Comparison of ENCODE assay signal across 12 cellular contexts in genomic region chr1:206745301-206745700, GRCh38. TPM values are rescaled to one million over a fixed set of nuclear protein-coding genes. Genes with fewer than 3 reads are reported as not detected.
DNase-seq lines count a peak whose midpoint lies in the region; ATAC-seq and TF ChIP-seq lines count a peak whose summit lies in the region.
"Had no signal": no experiment of that assay in that cellular context is flagged by ENCODE, and none has a peak within 500 bp of the region (broad histone marks: within the 10 kb centered on the region; RNA-seq: fewer than 3 reads in every experiment).

No MANE protein-coding gene starts in this region.

- H3K4me1 Mint-ChIP-seq in activated naive CD8-positive, alpha-beta T cell (ENCODE audit: low read depth), result peaks cover 62% of the 10 kb centered on the region
- H3K4me1 Mint-ChIP-seq in activated naive CD8-positive, alpha-beta T cell treated with anti-CD3 and anti-CD28 coated beads, Interleukin-2, amount 50 U/mL, for 24 hours, result peaks cover 66% of the 10 kb centered on the region
- H3K4me1 Mint-ChIP-seq in CD8-positive, alpha-beta T cell (ENCODE audit: low read depth), result peaks cover 33% of the 10 kb centered on the region
- H3K4me1 Mint-ChIP-seq in T-helper 17 cell, result peaks cover 42% of the 10 kb centered on the region
- peaks cover 32 to 54% of the 10 kb centered on the region in 2 donors for H3K4me1 Mint-ChIP-seq in stimulated activated naive B cell treated with anti-CD40 and anti-IgM and Interleukin-4, amounts not matched to agents 10 μg/mL and 1 μg/mL and 100 μg/mL, for 72 hours
- peaks cover 53% of the 10 kb centered on the region for H3K4me1 Mint-ChIP-seq in T-helper 2 cell treated with Interferon-gamma antibody and Interleukin-4, amounts not matched to agents 5 μg/mL and 100 μg/mL, for 36 hours (ENCODE audit: low read depth)
- H3K4me1 Mint-ChIP-seq in activated T-helper 17 cell treated with anti-CD3 and anti-CD28 coated beads, Interleukin-2, amount 50 U/mL, for 72 hours, result peaks cover 40% of the 10 kb centered on the region

- peaks cover 4% of the 10 kb centered on the region for H3K36me3 Mint-ChIP-seq in activated naive CD8-positive, alpha-beta T cell
- no peaks in the 10 kb centered on the region for H3K36me3 Mint-ChIP-seq in activated naive CD8-positive, alpha-beta T cell treated with anti-CD3 and anti-CD28 coated beads, Interleukin-2, amount 50 U/mL, for 24 hours (ENCODE audit: low read depth)
- no peaks in the 10 kb centered on the region for H3K36me3 Mint-ChIP-seq in CD8-positive, alpha-beta T cell
- no peaks in the 10 kb centered on the region for H3K36me3 Mint-ChIP-seq in T-helper 17 cell (ENCODE audit: low read depth)
- peaks cover 0 to 2% of the 10 kb centered on the region in 2 donors for H3K36me3 Mint-ChIP-seq in stimulated activated naive B cell treated with anti-CD40 and anti-IgM and Interleukin-4, amounts not matched to agents 10 μg/mL and 1 μg/mL and 100 μg/mL, for 72 hours
- peaks cover 6% of the 10 kb centered on the region for H3K36me3 Mint-ChIP-seq in T-helper 2 cell treated with Interferon-gamma antibody and Interleukin-4, amounts not matched to agents 5 μg/mL and 100 μg/mL, for 36 hours (ENCODE audit: low read depth)
- no peaks in the 10 kb centered on the region for H3K36me3 Mint-ChIP-seq in activated T-helper 17 cell treated with anti-CD3 and anti-CD28 coated beads, Interleukin-2, amount 50 U/mL, for 72 hours (ENCODE audit: low read depth)

- H3K4me1 ChIP-seq in CD8-positive, alpha-beta T cell (ENCODE audit: insufficient read depth, low read length), result peaks cover 5% of the 10 kb centered on the region
- H3K4me1 ChIP-seq: BE2C had no signal

- H3K36me3 ChIP-seq in CD8-positive, alpha-beta T cell (ENCODE audit: insufficient read depth, low read length), result no peaks in the 10 kb centered on the region
- H3K36me3 ChIP-seq: BE2C had no signal

- CTCF ChIA-PET in CD8-positive, alpha-beta T cell (lab: Charles Lee), result interaction anchor here (0.9 to 3.6 kb wide), 4 partner anchors 11 to 167 kb away, joined by 3 to 39 read pairs (median 8); no protein-coding TSS in a partner anchor

- POLR2A ChIA-PET in CD8-positive, alpha-beta T cell (lab: Charles Lee), result interaction anchor here (0.6 to 1.1 kb wide), 7 partner anchors 12 to 170 kb away, joined by 3 to 4 read pairs (median 3); partner anchors contain the start of gene IL19

- ATAC-seq in activated naive CD8-positive, alpha-beta T cell treated with anti-CD3 and anti-CD28 coated beads, Interleukin-2, amount 50 U/mL, for 24 hours, result no peak
- peak; percentile 61 for ATAC-seq in CD8-positive, alpha-beta T cell
- peak; percentile 35 for ATAC-seq in T-helper 17 cell
- no peak for ATAC-seq in stimulated activated naive B cell treated with anti-CD40 and anti-IgM and Interleukin-4, amounts not matched to agents 10 μg/mL and 1 μg/mL and 100 μg/mL, for 72 hours (replicated peaks)
- no peak for ATAC-seq in activated T-helper 17 cell treated with anti-CD3 and anti-CD28 coated beads, Interleukin-2, amount 50 U/mL, for 72 hours (replicated peaks)
- ATAC-seq: HCT116, HepG2 had no signal

- peak overlapping the region; percentile 27 for H3K4me3 Mint-ChIP-seq in activated naive CD8-positive, alpha-beta T cell
- no peak overlapping the region for H3K4me3 Mint-ChIP-seq in activated naive CD8-positive, alpha-beta T cell treated with anti-CD3 and anti-CD28 coated beads, Interleukin-2, amount 50 U/mL, for 24 hours
- H3K4me3 Mint-ChIP-seq in CD8-positive, alpha-beta T cell, result no peak overlapping the region
- H3K4me3 Mint-ChIP-seq in T-helper 17 cell, result no peak overlapping the region
- H3K4me3 Mint-ChIP-seq in stimulated activated naive B cell treated with anti-CD40 and anti-IgM and Interleukin-4, amounts not matched to agents 10 μg/mL and 1 μg/mL and 100 μg/mL, for 72 hours, result no peak overlapping the region
- no peak overlapping the region for H3K4me3 Mint-ChIP-seq in T-helper 2 cell treated with Interferon-gamma antibody and Interleukin-4, amounts not matched to agents 5 μg/mL and 100 μg/mL, for 36 hours
- no peak overlapping the region for H3K4me3 Mint-ChIP-seq in activated T-helper 17 cell treated with anti-CD3 and anti-CD28 coated beads, Interleukin-2, amount 50 U/mL, for 72 hours

- no peaks in the 10 kb centered on the region for H3K9me3 Mint-ChIP-seq in activated naive CD8-positive, alpha-beta T cell (ENCODE audit: low read depth)
- no peaks in the 10 kb centered on the region for H3K9me3 Mint-ChIP-seq in activated naive CD8-positive, alpha-beta T cell treated with anti-CD3 and anti-CD28 coated beads, Interleukin-2, amount 50 U/mL, for 24 hours
- H3K9me3 Mint-ChIP-seq in CD8-positive, alpha-beta T cell, result no peaks in the 10 kb centered on the region
- no peaks in the 10 kb centered on the region for H3K9me3 Mint-ChIP-seq in stimulated activated naive B cell treated with anti-CD40 and anti-IgM and Interleukin-4, amounts not matched to agents 10 μg/mL and 1 μg/mL and 100 μg/mL, for 72 hours
- H3K9me3 Mint-ChIP-seq in T-helper 2 cell treated with Interferon-gamma antibody and Interleukin-4, amounts not matched to agents 5 μg/mL and 100 μg/mL, for 36 hours, result no peaks in the 10 kb centered on the region
- no peaks in the 10 kb centered on the region for H3K9me3 Mint-ChIP-seq in activated T-helper 17 cell treated with anti-CD3 and anti-CD28 coated beads, Interleukin-2, amount 50 U/mL, for 72 hours

- H3K9me3 ChIP-seq in CD8-positive, alpha-beta T cell (ENCODE audit: low read length), result no peaks in the 10 kb centered on the region
- H3K9me3 ChIP-seq in T-helper 17 cell (ENCODE audit: control insufficient read depth, low read length, poor library complexity, severe bottlenecking), result no peaks in the 10 kb centered on the region
- H3K9me3 ChIP-seq: BE2C had no signal

- no peaks in the 10 kb centered on the region for H3K27me3 ChIP-seq in CD8-positive, alpha-beta T cell (ENCODE audit: insufficient read depth, low read length)
- H3K27me3 ChIP-seq: BE2C had no signal

- no peak overlapping the region for H3K27ac Mint-ChIP-seq in activated naive CD8-positive, alpha-beta T cell
- H3K27ac Mint-ChIP-seq in activated naive CD8-positive, alpha-beta T cell treated with anti-CD3 and anti-CD28 coated beads, Interleukin-2, amount 50 U/mL, for 24 hours, result no peak overlapping the region
- H3K27ac Mint-ChIP-seq in CD8-positive, alpha-beta T cell, result peak overlapping the region; percentile 50
- peak overlapping the region; percentile 78 for H3K27ac Mint-ChIP-seq in T-helper 17 cell
- peak overlapping the region; percentile 74 for H3K27ac Mint-ChIP-seq in stimulated activated naive B cell treated with anti-CD40 and anti-IgM and Interleukin-4, amounts not matched to agents 10 μg/mL and 1 μg/mL and 100 μg/mL, for 72 hours
- no peak overlapping the region for H3K27ac Mint-ChIP-seq in T-helper 2 cell treated with Interferon-gamma antibody and Interleukin-4, amounts not matched to agents 5 μg/mL and 100 μg/mL, for 36 hours
- H3K27ac Mint-ChIP-seq in activated T-helper 17 cell treated with anti-CD3 and anti-CD28 coated beads, Interleukin-2, amount 50 U/mL, for 72 hours, result no peak overlapping the region

- H3K4me3 ChIP-seq in CD8-positive, alpha-beta T cell (ENCODE audit: low read depth, low read length), result no peak overlapping the region

- H3K27ac ChIP-seq in CD8-positive, alpha-beta T cell (ENCODE audit: low read depth, low read length), result no peak overlapping the region
- H3K27ac ChIP-seq: C4-2B had no signal

- no peak for TF ChIP-seq CTCF in CD8-positive, alpha-beta T cell (IDR thresholded peaks at IDR 0.05)

- intact Hi-C loops in CD8-positive, alpha-beta T cell (cut with DNase I, micrococcal nuclease), result no loop called here

- no peaks in the 10 kb centered on the region for H3K27me3 Mint-ChIP-seq in activated naive CD8-positive, alpha-beta T cell
- no peaks in the 10 kb centered on the region for H3K27me3 Mint-ChIP-seq in activated naive CD8-positive, alpha-beta T cell treated with anti-CD3 and anti-CD28 coated beads, Interleukin-2, amount 50 U/mL, for 24 hours
- H3K27me3 Mint-ChIP-seq in CD8-positive, alpha-beta T cell (ENCODE audit: low read depth), result no peaks in the 10 kb centered on the region
- H3K27me3 Mint-ChIP-seq in T-helper 17 cell, result no peaks in the 10 kb centered on the region
- H3K27me3 Mint-ChIP-seq in stimulated activated naive B cell treated with anti-CD40 and anti-IgM and Interleukin-4, amounts not matched to agents 10 μg/mL and 1 μg/mL and 100 μg/mL, for 72 hours, result no peaks in the 10 kb centered on the region
- H3K27me3 Mint-ChIP-seq in T-helper 2 cell treated with Interferon-gamma antibody and Interleukin-4, amounts not matched to agents 5 μg/mL and 100 μg/mL, for 36 hours (ENCODE audit: low read depth), result peaks cover 3% of the 10 kb centered on the region
- no peaks in the 10 kb centered on the region for H3K27me3 Mint-ChIP-seq in activated T-helper 17 cell treated with anti-CD3 and anti-CD28 coated beads, Interleukin-2, amount 50 U/mL, for 72 hours

- no peak for DNase-seq in activated naive CD8-positive, alpha-beta T cell treated with anti-CD3 and anti-CD28 coated beads, Interleukin-2, amount 50 U/mL, for 24 hours
- no peak for DNase-seq in CD8-positive, alpha-beta T cell
- DNase-seq in T-helper 17 cell, result no peak
- DNase-seq in stimulated activated naive B cell treated with anti-CD40 and anti-IgM and Interleukin-4, amounts not matched to agents 10 μg/mL and 1 μg/mL and 100 μg/mL, for 72 hours, result no peak
- no peak for DNase-seq in T-helper 2 cell treated with Interferon-gamma antibody and Interleukin-4, amounts not matched to agents 5 μg/mL and 100 μg/mL, for 36 hours (ENCODE audit: low spot score)
- DNase-seq: BE2C, DMS53 had no signal

RNA-seq across cellular contexts. Expression of gene IL19, which starts 25.3 kb away (rescaled TPM):
- not detected for total RNA-seq in CD8-positive, alpha-beta T cell
- total RNA-seq in T-helper 17 cell, result not detected
- total RNA-seq in activated T-helper 17 cell treated with anti-CD3 and anti-CD28 coated beads, Interleukin-2, amount 50 U/mL, for 72 hours, result not detected
- total RNA-seq: HepG2 had no signal

RNA-seq across cellular contexts. Expression of gene IL10, which starts 27.0 kb away (rescaled TPM):
- 1 to 10 TPM in 1 of 2 experiments, under 1 TPM in 1; 0.78 to 1.0 TPM for total RNA-seq in CD8-positive, alpha-beta T cell
- total RNA-seq in T-helper 17 cell, result under 1 TPM; 0.20 to 0.76 TPM
- 1 to 10 TPM; 1.8 to 3.2 TPM for total RNA-seq in activated T-helper 17 cell treated with anti-CD3 and anti-CD28 coated beads, Interleukin-2, amount 50 U/mL, for 72 hours
- total RNA-seq: HepG2 had no signal

Comparison
In these comparisons a context has a peak if more than half of its experiments do, and no peak if none do; other contexts are left out.
1. H3K27ac Mint-ChIP-seq: peak in CD8-positive, alpha-beta T cell (single experiment), T-helper 17 cell (single experiment) and stimulated activated naive B cell treated with anti-CD40 and anti-IgM and Interleukin-4, amounts not matched to agents 10 μg/mL and 1 μg/mL and 100 μg/mL, for 72 hours (single experiment); none in activated naive CD8-positive, alpha-beta T cell (single experiment), activated naive CD8-positive, alpha-beta T cell treated with anti-CD3 and anti-CD28 coated beads, Interleukin-2, amount 50 U/mL, for 24 hours (single experiment), T-helper 2 cell treated with Interferon-gamma antibody and Interleukin-4, amounts not matched to agents 5 μg/mL and 100 μg/mL, for 36 hours (single experiment) and activated T-helper 17 cell treated with anti-CD3 and anti-CD28 coated beads, Interleukin-2, amount 50 U/mL, for 72 hours (single experiment).
2. ATAC-seq: peak in CD8-positive, alpha-beta T cell (single experiment) and T-helper 17 cell (single experiment); none in activated naive CD8-positive, alpha-beta T cell treated with anti-CD3 and anti-CD28 coated beads, Interleukin-2, amount 50 U/mL, for 24 hours (single experiment), stimulated activated naive B cell treated with anti-CD40 and anti-IgM and Interleukin-4, amounts not matched to agents 10 μg/mL and 1 μg/mL and 100 μg/mL, for 72 hours (0 of 2) and activated T-helper 17 cell treated with anti-CD3 and anti-CD28 coated beads, Interleukin-2, amount 50 U/mL, for 72 hours (single experiment).